In the genomic region with DNA sequence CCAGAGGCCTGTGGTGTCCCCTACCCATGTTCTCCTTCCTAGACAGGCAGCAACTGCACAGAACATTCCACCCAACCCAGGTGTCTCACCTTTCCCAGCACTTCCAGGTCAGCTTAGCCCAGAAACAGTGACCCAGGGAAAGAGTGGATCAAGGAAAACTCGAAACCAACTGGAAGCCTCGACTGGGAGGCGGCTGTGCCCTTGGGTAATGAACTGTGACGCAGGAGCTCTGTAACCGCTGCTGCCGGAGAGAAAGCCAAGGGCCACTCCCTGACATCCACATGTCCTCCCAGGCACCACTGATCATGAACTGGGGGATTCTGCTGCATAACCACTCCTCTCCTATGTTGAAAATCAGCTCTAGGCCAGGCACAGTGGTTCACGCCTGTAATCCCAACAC, we compare ENCODE assay signal across 28 cellular contexts.
"Had no signal": no experiment of that assay in that cellular context is flagged by ENCODE, and none has a peak within 500 bp of the region (broad histone marks: within the 10 kb centered on the region; RNA-seq: fewer than 3 reads in every experiment).

No MANE protein-coding gene starts in this region.

- H3K4me1 Mint-ChIP-seq: memory B cell; mesothelial cell of epicardium; naive B cell; stimulated activated memory B cell treated with anti-CD40 and anti-IgM and Interleukin-4, amounts not matched to agents 10 μg/mL and 1 μg/mL and 100 μg/mL, for 72 hours had no signal

- ATAC-seq: foreskin keratinocyte; gastroesophageal sphincter; heart left ventricle; left colon; left ventricle myocardium superior; lower lobe of right lung; mucosa of descending colon; natural killer cell treated with Interleukin-12 subunit alpha and Interleukin-12 subunit beta and Interleukin-15 and Interleukin-18, amount 100 ng/mL, for 72 hours; psoas muscle; stimulated activated memory B cell treated with anti-CD40 and anti-IgM and Interleukin-4, amounts not matched to agents 10 μg/mL and 1 μg/mL and 100 μg/mL, for 72 hours; stimulated activated naive CD8-positive, alpha-beta T cell treated with anti-CD3 and anti-CD28 coated beads, Interleukin-15, Interleukin-2, amounts not matched to agents 100 U/mL and 50 U/mL, for 24 hours had no signal

- H3K27ac Mint-ChIP-seq: dendritic cell treated with granulocyte-macrophage colony-stimulating factor and Interleukin-4, amounts not matched to agents 40 ng/mL and 50 ng/mL, for 4 days; memory B cell; mesothelial cell of epicardium; natural killer cell treated with Interleukin-12 subunit alpha and Interleukin-12 subunit beta and Interleukin-15 and Interleukin-18, amount 100 ng/mL, for 72 hours; neural progenitor cell; stimulated activated memory B cell treated with anti-CD40 and anti-IgM and Interleukin-4, amounts not matched to agents 10 μg/mL and 1 μg/mL and 100 μg/mL, for 72 hours had no signal

- DNase-seq: central memory CD4-positive, alpha-beta T cell; effector CD8-positive, alpha-beta T cell; foreskin keratinocyte; heart left ventricle; kidney; left colon; left ventricle myocardium superior; lower lobe of right lung; mucosa of descending colon; naive B cell; psoas muscle; retina; sigmoid colon; stimulated activated CD4-positive, alpha-beta T cell treated with anti-CD3 and anti-CD28 coated beads, Interleukin-4, amount 100 ng/mL, for 4 hours; stimulated activated naive CD8-positive, alpha-beta T cell treated with anti-CD3 and anti-CD28 coated beads, Interleukin-15, Interleukin-2, amounts not matched to agents 100 U/mL and 50 U/mL, for 24 hours; substantia nigra; testis; upper lobe of left lung; uterus had no signal

- H3K4me3 Mint-ChIP-seq: dendritic cell treated with granulocyte-macrophage colony-stimulating factor and Interleukin-4, amounts not matched to agents 40 ng/mL and 50 ng/mL, for 4 days; memory B cell; mesothelial cell of epicardium; naive B cell; natural killer cell treated with Interleukin-12 subunit alpha and Interleukin-12 subunit beta and Interleukin-15 and Interleukin-18, amount 100 ng/mL, for 72 hours; neural progenitor cell; stimulated activated memory B cell treated with anti-CD40 and anti-IgM and Interleukin-4, amounts not matched to agents 10 μg/mL and 1 μg/mL and 100 μg/mL, for 72 hours had no signal

- H3K27me3 Mint-ChIP-seq: dendritic cell treated with granulocyte-macrophage colony-stimulating factor and Interleukin-4, amounts not matched to agents 40 ng/mL and 50 ng/mL, for 4 days; memory B cell; naive B cell; natural killer cell treated with Interleukin-12 subunit alpha and Interleukin-12 subunit beta and Interleukin-15 and Interleukin-18, amount 100 ng/mL, for 72 hours; stimulated activated memory B cell treated with anti-CD40 and anti-IgM and Interleukin-4, amounts not matched to agents 10 μg/mL and 1 μg/mL and 100 μg/mL, for 72 hours had no signal

- FAIRE-seq: colon, endothelial cell of umbilical vein, kidney had no signal

- H3K9me3 Mint-ChIP-seq: dendritic cell treated with granulocyte-macrophage colony-stimulating factor and Interleukin-4, amounts not matched to agents 40 ng/mL and 50 ng/mL, for 4 days; naive B cell; natural killer cell treated with Interleukin-12 subunit alpha and Interleukin-12 subunit beta and Interleukin-15 and Interleukin-18, amount 100 ng/mL, for 72 hours; stimulated activated memory B cell treated with anti-CD40 and anti-IgM and Interleukin-4, amounts not matched to agents 10 μg/mL and 1 μg/mL and 100 μg/mL, for 72 hours had no signal
